8 cellular contexts compared by ENCODE assay signal in the genomic region with DNA sequence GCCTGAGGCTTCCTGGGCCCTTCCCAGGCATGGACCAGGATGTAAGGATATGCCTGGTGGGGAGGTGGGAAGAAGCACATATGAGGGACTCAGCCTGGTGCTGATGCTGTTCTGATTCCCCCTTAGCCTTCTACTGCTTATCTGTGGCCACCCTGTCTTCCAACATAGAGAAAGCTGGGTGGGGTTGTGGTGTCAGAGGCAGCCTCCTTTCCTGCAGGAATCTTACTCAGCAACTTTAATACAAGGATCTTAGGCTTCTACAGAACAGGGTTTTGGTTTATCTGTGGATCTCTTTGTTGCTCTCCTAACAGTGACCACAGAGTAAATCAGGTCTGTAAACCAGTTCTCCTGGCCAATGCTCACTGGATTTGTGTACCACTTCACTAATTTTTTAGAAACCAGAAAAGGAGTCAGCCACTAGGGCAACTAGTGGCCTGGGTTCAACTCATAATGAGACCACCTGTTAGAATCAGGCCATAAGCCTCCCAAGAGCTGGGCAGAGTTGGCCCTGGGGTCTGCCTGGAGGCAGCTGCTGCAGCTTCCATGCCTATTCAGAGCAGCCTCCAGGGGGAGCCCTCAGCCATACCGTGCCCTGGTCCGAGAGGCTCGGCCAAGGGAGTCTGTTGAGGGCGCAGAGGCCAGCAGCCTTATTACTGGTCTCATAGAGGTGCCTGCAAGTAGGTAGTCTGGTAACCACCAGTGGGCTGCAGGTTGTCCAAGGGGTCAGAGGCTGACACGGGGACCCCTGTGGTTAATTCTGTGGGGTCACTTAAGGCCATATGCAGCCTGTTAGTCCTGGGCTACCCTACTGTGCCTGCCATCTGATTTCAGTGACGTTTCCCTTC. TPM values are rescaled to one million over a fixed set of nuclear protein-coding genes. Genes with fewer than 3 reads are reported as not detected.
DNase-seq lines count a peak whose midpoint lies in the region; ATAC-seq, FAIRE-seq and TF ChIP-seq lines count a peak whose summit lies in the region.

No MANE protein-coding gene starts in this region.

- TF ChIP-seq CTCF in BJ (IDR thresholded peaks at IDR 0.05; ENCODE audit: insufficient read depth, low read depth, low read length): peak; percentile 79
- TF ChIP-seq CTCF in cardiac muscle cell (IDR thresholded peaks at IDR 0.05; ENCODE audit: low read depth, low read length): peak; percentile 83
- TF ChIP-seq CTCF in smooth muscle cell (IDR thresholded peaks at IDR 0.05; ENCODE audit: borderline replicate concordance, insufficient read depth, poor library complexity, severe bottlenecking): peak; percentile 63

- DNase-seq in BJ (ENCODE audit: low read depth) (no peak), GM23248 (peak; percentile 59), RCC 7860 (ENCODE audit: low spot score) (peak; percentile 20), cardiac muscle cell (ENCODE audit: low read depth in 1 of 2, low spot score in 1 of 2) (peak; percentile 54 to 60), smooth muscle cell (lab: John Stamatoyannopoulos, UW; ENCODE audit: unreplicated experiment) (no peak), dedifferentiated amniotic fluid mesenchymal stem cell (ENCODE audit: extremely low spot score) (no peak)
- peak; percentile 19 for DNase-seq in activated effector memory CD4-positive, alpha-beta T cell treated with Interleukin-2 at 50 U/mL for 16 hours

- peaks cover 9% of the 10 kb centered on the region for H3K36me3 ChIP-seq in BJ (ENCODE audit: control insufficient read depth, insufficient read depth, low read length)
- H3K36me3 ChIP-seq in GM23248 (ENCODE audit: low read depth): no peaks in the 10 kb centered on the region
- H3K36me3 ChIP-seq in cardiac muscle cell: no peaks in the 10 kb centered on the region
- H3K36me3 ChIP-seq in smooth muscle cell (ENCODE audit: low read depth): no peaks in the 10 kb centered on the region

- H3F3A ChIP-seq in GM23248 (ENCODE audit: insufficient read depth): no peaks in the 10 kb centered on the region
- H3F3A ChIP-seq in smooth muscle cell (ENCODE audit: low read depth): no peaks in the 10 kb centered on the region

- no peaks in the 10 kb centered on the region for H3K79me2 ChIP-seq in GM23248 (ENCODE audit: insufficient read depth)
- no peaks in the 10 kb centered on the region for H3K79me2 ChIP-seq in smooth muscle cell (ENCODE audit: low read depth)

- H2AFZ ChIP-seq in GM23248: no peak overlapping the region
- no peak overlapping the region for H2AFZ ChIP-seq in smooth muscle cell (ENCODE audit: low read depth)

- peaks cover 2% of the 10 kb centered on the region; the same call in 1 of the 2 replicates for H3K27me3 ChIP-seq in BJ (ENCODE audit: control insufficient read depth, insufficient read depth, low read length)
- H3K27me3 ChIP-seq in GM23248 (replicated peaks; ENCODE audit: insufficient read depth): no peaks in the 10 kb centered on the region
- H3K27me3 ChIP-seq in cardiac muscle cell: peaks cover 14% of the 10 kb centered on the region
- H3K27me3 ChIP-seq in smooth muscle cell (ENCODE audit: low read depth): peaks cover 19% of the 10 kb centered on the region

- H3K4me3 ChIP-seq in BJ (ENCODE audit: low read depth, low read length) (no peak overlapping the region), GM23248 (no peak overlapping the region), cardiac muscle cell (no peak overlapping the region), smooth muscle cell (no peak overlapping the region)

- no peaks in the 10 kb centered on the region for H3K9me2 ChIP-seq in GM23248 (ENCODE audit: insufficient read depth)

- ATAC-seq in GM18498 (IDR thresholded peaks at IDR 0.05; ENCODE audit: unreplicated experiment): no peak

- no peak for FAIRE-seq in RCC 7860 (lab: Jason Lieb, UNC)

- H3K27ac ChIP-seq in GM23248 (no peak overlapping the region), cardiac muscle cell (no peak overlapping the region), smooth muscle cell (ENCODE audit: low read depth) (no peak overlapping the region)

- POLR2A ChIA-PET in BJ (lab: Charles Lee): no interaction called here

- H3K9me3 ChIP-seq in GM23248 (ENCODE audit: low read depth) (no peaks in the 10 kb centered on the region), cardiac muscle cell (ENCODE audit: low read depth) (no peaks in the 10 kb centered on the region), smooth muscle cell (replicated peaks; ENCODE audit: low read depth) (no peaks in the 10 kb centered on the region)

- no peak overlapping the region for H3K9ac ChIP-seq in GM23248
- H3K9ac ChIP-seq in smooth muscle cell (ENCODE audit: low read depth): no peak overlapping the region

- 62 to 64% methylated on average over 6 of the region's 6 CpGs for WGBS in GM23248 (ENCODE audit: low coverage in 1 of 2, low lambda C conversion rate in 2 of 2, missing lambda C conversion rate in 2 of 2), 2 experiments
- 59% methylated on average over 6 of the region's 6 CpGs for WGBS in smooth muscle cell (ENCODE audit: low lambda C conversion rate)

- no peaks in the 10 kb centered on the region for H4K20me1 ChIP-seq in GM23248 (ENCODE audit: insufficient read depth)
- H4K20me1 ChIP-seq in smooth muscle cell (ENCODE audit: low read depth): peaks cover 70% of the 10 kb centered on the region

- H3K4me1 ChIP-seq in GM23248 (ENCODE audit: insufficient read depth) (no peaks in the 10 kb centered on the region), cardiac muscle cell (ENCODE audit: low read depth) (no peaks in the 10 kb centered on the region), smooth muscle cell (ENCODE audit: low read depth) (peaks cover 4% of the 10 kb centered on the region)

- CTCF ChIA-PET in BJ (lab: Yijun Ruan, JAX): interaction anchor here (0.6 to 5.3 kb wide), 14 partner anchors 7 to 279 kb away, joined by 3 to 34 read pairs (median 4); a partner anchor contains a TSS

- H3K4me2 ChIP-seq in GM23248 (ENCODE audit: unreplicated experiment) (no peak overlapping the region), smooth muscle cell (no peak overlapping the region)

- in situ Hi-C loops in GM23248 (cut with MboI): loop anchor here (10.0 to 25.0 kb wide), 2 partner anchors 400 to 588 kb away; no protein-coding TSS in a partner anchor

RNA-seq across cellular contexts. Expression of a gene that starts 7.1 kb away (rescaled TPM):
- polyA plus RNA-seq in BJ (2011; rRNA removed): 1.8 and 2.3 TPM in 2 replicates
- 1.3 and 1.9 TPM in 2 replicates for polyA minus RNA-seq in BJ (2011; rRNA and poly(A)+ RNA removed)
- 0.43 TPM in 1 of 2 replicates, not detected in the other for total RNA-seq in GM23248 (2014; rRNA removed; shearing (Covaris generic))
- polyA plus RNA-seq in GM23248 (2016; fragmentation: Nextera tagmentation; extraction: Ambion mirVana): 0.14 TPM in 1 of 2 replicates, not detected in the other
- 0.03 and 0.46 TPM in 2 replicates for total RNA-seq in cardiac muscle cell
- 0.62 TPM in 1 of 2 replicates, not detected in the other for polyA plus RNA-seq in cardiac muscle cell
- 1.2 and 2.7 TPM in 2 replicates for total RNA-seq in smooth muscle cell
- 0.39 and 1.1 TPM in 2 replicates for polyA plus RNA-seq in smooth muscle cell

RNA-seq across cellular contexts. Expression of a gene that starts 19.9 kb away (rescaled TPM):
- polyA plus RNA-seq in BJ (2011; rRNA removed) (128 and 161 TPM in 2 replicates), GM23248 (2016; fragmentation: Nextera tagmentation; extraction: Ambion mirVana) (56.7 and 57.7 TPM in 2 replicates), cardiac muscle cell (112 and 132 TPM in 2 replicates), smooth muscle cell (70.8 and 83.8 TPM in 2 replicates)
- polyA minus RNA-seq in BJ (2011; rRNA and poly(A)+ RNA removed): 97.8 and 154 TPM in 2 replicates
- total RNA-seq in GM23248 (2014; rRNA removed; shearing (Covaris generic)): 58.0 and 69.9 TPM in 2 replicates
- total RNA-seq in cardiac muscle cell (74.8 and 94.6 TPM in 2 replicates), smooth muscle cell (74.2 and 77.7 TPM in 2 replicates)

RNA-seq across cellular contexts. Expression of a gene that starts 19.9 kb away (rescaled TPM):
- polyA plus RNA-seq in BJ (2011; rRNA removed) (59.2 and 60.7 TPM in 2 replicates), GM23248 (2016; fragmentation: Nextera tagmentation; extraction: Ambion mirVana) (54.8 and 55.8 TPM in 2 replicates), cardiac muscle cell (47.6 and 51.6 TPM in 2 replicates), smooth muscle cell (29.0 and 32.8 TPM in 2 replicates)
- polyA minus RNA-seq in BJ (2011; rRNA and poly(A)+ RNA removed): 57.5 and 73.5 TPM in 2 replicates
- total RNA-seq in GM23248 (2014; rRNA removed; shearing (Covaris generic)): 17.8 and 19.1 TPM in 2 replicates
- total RNA-seq in cardiac muscle cell (10.0 and 14.5 TPM in 2 replicates), smooth muscle cell (13.8 and 20.4 TPM in 2 replicates)

Comparison
In these comparisons a context has a peak if more than half of its experiments do, and no peak if none do; other contexts are left out.
1. DNase-seq: peak in GM23248 (single experiment), RCC 7860 (single experiment), activated effector memory CD4-positive, alpha-beta T cell treated with Interleukin-2 at 50 U/mL for 16 hours (single experiment) and cardiac muscle cell (2 of 2); none in BJ (single experiment), smooth muscle cell (single experiment) and dedifferentiated amniotic fluid mesenchymal stem cell (single experiment).
2. Peak in every context shown above with its lines, with median percentiles within 50 percentile points of each other: CTCF ChIP-seq.